Comparison of ENCODE assay signal across 9 cellular contexts in the genomic region with DNA sequence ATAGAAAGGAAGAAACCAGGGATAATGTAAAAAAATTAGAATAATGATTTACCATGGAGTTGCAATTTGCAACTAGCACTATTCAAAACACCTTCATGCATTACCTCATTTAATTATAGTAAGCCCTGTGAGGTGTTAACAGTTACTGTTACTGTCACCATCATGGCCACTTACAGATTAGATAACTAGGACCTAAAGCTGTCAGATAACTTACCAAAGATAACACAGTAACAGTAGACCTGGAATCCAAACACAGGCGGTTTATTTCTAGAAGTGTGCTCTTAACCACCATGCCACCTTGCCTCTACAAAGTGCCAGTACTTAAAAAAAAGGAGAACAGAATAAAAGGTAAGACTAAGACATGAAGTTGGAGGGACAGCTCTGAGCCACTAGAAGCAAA.
"Had no signal": no experiment of that assay in that cellular context is flagged by ENCODE, and none has a peak within 500 bp of the region (broad histone marks: within the 10 kb centered on the region; RNA-seq: fewer than 3 reads in every experiment).

No MANE protein-coding gene starts in this region.

- ATAC-seq: HCT116, K562 had no signal

- H3K9me3 ChIP-seq: HAP-1 had no signal

- H3K4me3 ChIP-seq: GM23248, HAP-1, K562 had no signal

- FAIRE-seq: HTR-8/SVneo, K562 had no signal

- H3K4me1 ChIP-seq: HAP-1 had no signal

- H3K9ac ChIP-seq: GM23248 had no signal

- H3K27ac ChIP-seq: GM23248 had no signal

- H3K36me3 ChIP-seq: HAP-1 had no signal

- DNase-seq: GM23248, GOT3, H7, HFFc6, IMR-90 had no signal
